ENCODE assay signal across 1 cellular context in the genomic region with DNA sequence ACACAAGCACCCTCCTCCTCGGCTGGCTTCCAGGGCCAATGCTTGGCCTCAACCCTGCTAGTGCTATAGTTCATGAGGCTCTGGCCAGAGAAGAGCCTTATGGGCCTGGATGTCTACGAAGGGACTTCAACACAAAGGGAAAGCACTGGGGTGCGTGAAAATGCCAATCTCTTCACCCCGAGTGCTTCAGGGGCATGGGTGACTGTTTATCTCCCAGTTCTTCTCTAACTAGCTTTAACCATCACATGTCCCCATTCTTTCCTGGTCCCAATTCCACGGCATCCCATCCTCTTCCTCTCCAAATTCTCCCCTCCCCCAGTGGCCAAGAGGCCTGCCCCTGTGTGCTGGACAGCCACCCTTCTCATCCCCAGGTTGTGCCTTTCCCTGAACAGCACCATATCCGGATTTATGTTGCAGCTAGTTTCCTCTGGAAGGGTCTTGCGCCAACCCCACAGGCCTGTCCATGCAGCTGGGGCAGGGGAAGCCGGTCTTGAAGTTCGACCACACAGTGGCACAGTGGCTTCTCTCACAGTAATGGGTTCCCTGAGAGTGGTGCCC.
TF ChIP-seq lines count a peak whose summit lies in the region.

No MANE protein-coding gene starts in this region.

TF ChIP-seq in GM23338, 12 proteins besides CTCF, POLR2A, EP300 and RAD21 (continued from another document):
- TF ChIP-seq ZNF462 (CRISPR knock-in tag; IDR thresholded peaks at IDR 0.05) (no peak), ZNF331 (CRISPR knock-in tag; IDR thresholded peaks at IDR 0.05; ENCODE audit: low read depth) (no peak), ZNF114 (CRISPR knock-in tag; IDR thresholded peaks at IDR 0.05) (no peak), NANOG (IDR thresholded peaks at IDR 0.05; ENCODE audit: borderline replicate concordance) (no peak), ETS1 (IDR thresholded peaks at IDR 0.05) (no peak), EZH2phosphoT487 (IDR thresholded peaks at IDR 0.05; ENCODE audit: unreplicated experiment) (no peak), POLR2AphosphoS5 (IDR thresholded peaks at IDR 0.05; ENCODE audit: low read depth) (no peak), JUNB (IDR thresholded peaks at IDR 0.05; ENCODE audit: unreplicated experiment) (no peak), CREB1 (CRISPR knock-in tag; IDR thresholded peaks at IDR 0.05; ENCODE audit: low read depth) (no peak)
- TF ChIP-seq, protein P1, sequence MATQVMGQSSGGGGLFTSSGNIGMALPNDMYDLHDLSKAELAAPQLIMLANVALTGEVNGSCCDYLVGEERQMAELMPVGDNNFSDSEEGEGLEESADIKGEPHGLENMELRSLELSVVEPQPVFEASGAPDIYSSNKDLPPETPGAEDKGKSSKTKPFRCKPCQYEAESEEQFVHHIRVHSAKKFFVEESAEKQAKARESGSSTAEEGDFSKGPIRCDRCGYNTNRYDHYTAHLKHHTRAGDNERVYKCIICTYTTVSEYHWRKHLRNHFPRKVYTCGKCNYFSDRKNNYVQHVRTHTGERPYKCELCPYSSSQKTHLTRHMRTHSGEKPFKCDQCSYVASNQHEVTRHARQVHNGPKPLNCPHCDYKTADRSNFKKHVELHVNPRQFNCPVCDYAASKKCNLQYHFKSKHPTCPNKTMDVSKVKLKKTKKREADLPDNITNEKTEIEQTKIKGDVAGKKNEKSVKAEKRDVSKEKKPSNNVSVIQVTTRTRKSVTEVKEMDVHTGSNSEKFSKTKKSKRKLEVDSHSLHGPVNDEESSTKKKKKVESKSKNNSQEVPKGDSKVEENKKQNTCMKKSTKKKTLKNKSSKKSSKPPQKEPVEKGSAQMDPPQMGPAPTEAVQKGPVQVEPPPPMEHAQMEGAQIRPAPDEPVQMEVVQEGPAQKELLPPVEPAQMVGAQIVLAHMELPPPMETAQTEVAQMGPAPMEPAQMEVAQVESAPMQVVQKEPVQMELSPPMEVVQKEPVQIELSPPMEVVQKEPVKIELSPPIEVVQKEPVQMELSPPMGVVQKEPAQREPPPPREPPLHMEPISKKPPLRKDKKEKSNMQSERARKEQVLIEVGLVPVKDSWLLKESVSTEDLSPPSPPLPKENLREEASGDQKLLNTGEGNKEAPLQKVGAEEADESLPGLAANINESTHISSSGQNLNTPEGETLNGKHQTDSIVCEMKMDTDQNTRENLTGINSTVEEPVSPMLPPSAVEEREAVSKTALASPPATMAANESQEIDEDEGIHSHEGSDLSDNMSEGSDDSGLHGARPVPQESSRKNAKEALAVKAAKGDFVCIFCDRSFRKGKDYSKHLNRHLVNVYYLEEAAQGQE (IDR thresholded peaks at IDR 0.05; ENCODE audit: unreplicated experiment): no peak
